Comparison of ENCODE assay signal across 23 cellular contexts in genomic region chr21:25776440-25776839, GRCh38. TPM values are rescaled to one million over a fixed set of nuclear protein-coding genes. Genes with fewer than 3 reads are reported as not detected.
DNase-seq lines count a peak whose midpoint lies in the region; ATAC-seq, FAIRE-seq and TF ChIP-seq lines count a peak whose summit lies in the region.
"Had no signal": no experiment of that assay in that cellular context is flagged by ENCODE, and none has a peak within 500 bp of the region (broad histone marks: within the 10 kb centered on the region; RNA-seq: fewer than 3 reads in every experiment).

No MANE protein-coding gene starts in this region.

- no peaks in the 10 kb centered on the region for H4K20me1 ChIP-seq in HepG2 (ENCODE audit: insufficient read depth, low read length)
- H4K20me1 ChIP-seq: BLaER1 had no signal

- no peaks in the 10 kb centered on the region for H3K27me3 ChIP-seq in HepG2 (ENCODE audit: control insufficient read depth in 1 of 2, insufficient read depth in 2 of 2, low read length in 2 of 2)
- H3K27me3 ChIP-seq in right lobe of liver = no peaks in the 10 kb centered on the region
- H3K27me3 ChIP-seq: BLaER1 had no signal

- no peak overlapping the region for H3K4me3 Mint-ChIP-seq in natural killer cell treated with Interleukin-12 subunit alpha and Interleukin-12 subunit beta and Interleukin-15 and Interleukin-18, amount 100 ng/mL, for 72 hours
- H3K4me3 Mint-ChIP-seq: CD14-positive monocyte; CD4-positive, alpha-beta memory T cell; HFFc6; IgD-negative memory B cell had no signal

- H3K9me3 ChIP-seq in HepG2 (ENCODE audit: low read length) (no peaks in the 10 kb centered on the region), right lobe of liver (no peaks in the 10 kb centered on the region)
- H3K9me3 ChIP-seq: A549 had no signal

- no peak overlapping the region for H3K4me2 ChIP-seq in HepG2 (ENCODE audit: low read depth, low read length)
- H3K4me2 ChIP-seq: A549, BLaER1 had no signal

- 11% methylated on average over 4 of the region's 4 CpGs for WGBS in HepG2 (ENCODE audit: low lambda C conversion rate)
- 77% methylated on average over 4 of the region's 4 CpGs for WGBS in right lobe of liver (ENCODE audit: insufficient coverage, low coverage, low lambda C conversion rate, missing lambda C conversion rate)

- H3K4me1 Mint-ChIP-seq in natural killer cell treated with Interleukin-12 subunit alpha and Interleukin-12 subunit beta and Interleukin-15 and Interleukin-18, amount 100 ng/mL, for 72 hours (ENCODE audit: low read depth in 2 of 2) = no peaks in the 10 kb centered on the region
- H3K4me1 Mint-ChIP-seq: CD4-positive, alpha-beta memory T cell had no signal

- ATAC-seq in HepG2 = no peak
- no peak for ATAC-seq in right lobe of liver
- no peak for ATAC-seq in natural killer cell treated with Interleukin-12 subunit alpha and Interleukin-12 subunit beta and Interleukin-15 and Interleukin-18, amount 100 ng/mL, for 72 hours
- ATAC-seq in GM18907 (IDR thresholded peaks at IDR 0.05; ENCODE audit: unreplicated experiment) = no peak
- ATAC-seq: A549, HCT116 had no signal

- in situ Hi-C loops in HepG2 (cut with HindIII; ENCODE audit: extremely low pct_ligation_motif_present, low pct_unique_long_range_greater_than_20kb) = no loop called here

- H3K36me3 ChIP-seq in HepG2 (replicated peaks in 1 of 2; ENCODE audit: control insufficient read depth in 1 of 2, insufficient read depth in 2 of 2, low read length in 2 of 2) (no peaks in the 10 kb centered on the region), right lobe of liver (no peaks in the 10 kb centered on the region)
- H3K36me3 ChIP-seq: BLaER1 had no signal

- TF ChIP-seq RAD21 in HepG2 (CRISPR knock-in tag; IDR thresholded peaks at IDR 0.05) = no peak

- no peak overlapping the region for H3K9ac ChIP-seq in HepG2 (ENCODE audit: insufficient read depth, low read depth, low read length)
- H3K9ac ChIP-seq: BLaER1 had no signal

- no peaks in the 10 kb centered on the region for H3K4me1 ChIP-seq in HepG2 (ENCODE audit: insufficient read depth, low read length)
- H3K4me1 ChIP-seq in right lobe of liver = peaks cover 0 to 4% (median 0%) of the 10 kb centered on the region in 4 donors
- H3K4me1 ChIP-seq: A549 had no signal

- H2AFZ ChIP-seq in HepG2 (ENCODE audit: low read length) = no peak overlapping the region

- no peak for FAIRE-seq in HepG2 (lab: Jason Lieb, UNC)
- FAIRE-seq: A549, GM12892, GM18507 had no signal

- H3K27ac ChIP-seq in HepG2 (ENCODE audit: extremely low read length, insufficient read depth, low read length) (no peak overlapping the region), right lobe of liver (no peak overlapping the region)
- H3K27ac ChIP-seq: 22Rv1, A549, BLaER1, HL-60 had no signal

- intact Hi-C loops in HepG2 (cut with micrococcal nuclease; ENCODE audit: unreplicated experiment) = no loop called here
- intact Hi-C loops in right lobe of liver (cut with DNase I) = no loop called here

- TF ChIP-seq CTCF in HepG2 (CRISPR knock-in tag; IDR thresholded peaks at IDR 0.05) (no peak), right lobe of liver (IDR thresholded peaks at IDR 0.05) (no peak), choroid plexus epithelial cell (conservative IDR thresholded peaks at IDR 0.05; ENCODE audit: low read depth, low read length) (no peak)

- TF ChIP-seq POLR2A in HepG2 (IDR thresholded peaks at IDR 0.05; ENCODE audit: insufficient read depth in 1 of 2, low read depth in 2 of 2, low read length in 2 of 2) (no peak), right lobe of liver (IDR thresholded peaks at IDR 0.05) (no peak)

- no peak overlapping the region for H3K4me3 ChIP-seq in HepG2 (replicated peaks in 1 of 3; ENCODE audit: insufficient read depth in 1 of 3, low read depth in 2 of 3, low read length in 3 of 3)
- no peak overlapping the region for H3K4me3 ChIP-seq in right lobe of liver
- no peak overlapping the region for H3K4me3 ChIP-seq in choroid plexus epithelial cell (ENCODE audit: low read depth, low read length)
- H3K4me3 ChIP-seq: A549, BLaER1 had no signal

- no peaks in the 10 kb centered on the region for H3K36me3 Mint-ChIP-seq in natural killer cell treated with Interleukin-12 subunit alpha and Interleukin-12 subunit beta and Interleukin-15 and Interleukin-18, amount 100 ng/mL, for 72 hours
- H3K36me3 Mint-ChIP-seq: CD14-positive monocyte, IgD-negative memory B cell had no signal

- peak in 2 of 3 experiments; percentile 7 to 56 for DNase-seq in NCI-H1417 (lab: John Stamatoyannopoulos, UW)
- DNase-seq in NCI-H1417 treated with DMSO at 0.1 percent for 48 hours (lab: John Stamatoyannopoulos, UW) = no peak
- no peak for DNase-seq in HepG2 (ENCODE audit: low spot score)
- DNase-seq in right lobe of liver = no peak
- DNase-seq in choroid plexus epithelial cell (ENCODE audit: low read depth) = peak; percentile 3
- DNase-seq in natural killer cell treated with Interleukin-12 subunit alpha and Interleukin-12 subunit beta and Interleukin-15 and Interleukin-18, amount 100 ng/mL, for 72 hours (ENCODE audit: low spot score) = no peak
- DNase-seq: CD4-positive, alpha-beta memory T cell; DMS153; DMS79; GDM1; GOT3; H7; HFFc6 had no signal

- POLR2A ChIA-PET in HepG2 (lab: Yijun Ruan, JAX) = no interaction called here

- H3K27me3 Mint-ChIP-seq in natural killer cell treated with Interleukin-12 subunit alpha and Interleukin-12 subunit beta and Interleukin-15 and Interleukin-18, amount 100 ng/mL, for 72 hours = peaks cover 0 to 5% of the 10 kb centered on the region in 2 donors
- H3K27me3 Mint-ChIP-seq: CD4-positive, alpha-beta memory T cell; IgD-negative memory B cell had no signal

- H3K79me2 ChIP-seq in HepG2 (ENCODE audit: insufficient read depth, low read length) = no peaks in the 10 kb centered on the region

- H3K9me3 Mint-ChIP-seq in natural killer cell treated with Interleukin-12 subunit alpha and Interleukin-12 subunit beta and Interleukin-15 and Interleukin-18, amount 100 ng/mL, for 72 hours = no peaks in the 10 kb centered on the region
- H3K9me3 Mint-ChIP-seq: CD4-positive, alpha-beta memory T cell; IgD-negative memory B cell had no signal

- H3K27ac Mint-ChIP-seq in natural killer cell treated with Interleukin-12 subunit alpha and Interleukin-12 subunit beta and Interleukin-15 and Interleukin-18, amount 100 ng/mL, for 72 hours = no peak overlapping the region
- H3K27ac Mint-ChIP-seq: CD14-positive monocyte; CD4-positive, alpha-beta memory T cell; HFFc6; IgD-negative memory B cell had no signal

- BruUV-seq in HepG2 (replicated peaks; lab: Mats Ljungman, UMichigan) = no TSS peak

- CTCF ChIA-PET in HepG2 (lab: Yijun Ruan, JAX; ENCODE audit: low intra/inter-chr PET ratio, low total read pairs) = no interaction called here

- TF ChIP-seq EP300 in HepG2 (IDR thresholded peaks at IDR 0.05; ENCODE audit: low read depth in 2 of 2, low read length in 2 of 2) = no peak
- TF ChIP-seq EP300 in HepG2 (CRISPR knock-in tag; IDR thresholded peaks at IDR 0.05; ENCODE audit: borderline replicate concordance) = no peak

RNA-seq across cellular contexts. Expression of gene GABPA, which starts 41.7 kb away (rescaled TPM):
- 13.2 and 19.7 TPM in 2 replicates for total RNA-seq in HepG2 (2016; rRNA removed; fragmentation: Illumina TruSeq; extraction: Trizol)
- total RNA-seq in HepG2 (2016; cell fraction: cytosol; rRNA removed; fragmentation: Illumina TruSeq; extraction: Trizol; ENCODE audit: low read depth) = 4.6 and 5.8 TPM in 2 replicates
- 11.7 and 22.0 TPM in 2 replicates for total RNA-seq in HepG2 (2016; cell fraction: insoluble cytoplasmic fraction; rRNA removed; fragmentation: Illumina TruSeq; extraction: Trizol)
- total RNA-seq in HepG2 (2016; cell fraction: membrane; rRNA removed; fragmentation: Illumina TruSeq; extraction: Trizol) = 4.5 and 4.7 TPM in 2 replicates
- 9.3 and 9.6 TPM in 2 replicates for total RNA-seq in HepG2 (2016; cell fraction: nucleus; rRNA removed; fragmentation: Illumina TruSeq; extraction: Trizol)
- 6.0 and 7.4 TPM in 2 replicates for polyA plus RNA-seq in HepG2 (2011; rRNA removed)
- polyA plus RNA-seq in HepG2 (2011; cell fraction: cytosol; rRNA removed) = 2.3 and 4.4 TPM in 2 replicates
- 4.9 and 7.8 TPM in 2 replicates for polyA plus RNA-seq in HepG2 (2011; cell fraction: nucleus; rRNA removed)
- 7.0 and 8.1 TPM in 2 replicates for polyA plus RNA-seq in HepG2 (2012)
- 0.43 TPM in 2 replicates for polyA plus RNA-seq in HepG2 (2016; cell fraction: cytosol; fragmentation: Illumina TruSeq; extraction: Trizol; ENCODE audit: low read depth)
- 15.8 and 19.0 TPM in 2 replicates for polyA plus RNA-seq in HepG2 (2016; cell fraction: insoluble cytoplasmic fraction; fragmentation: Illumina TruSeq; extraction: Trizol; ENCODE audit: low read depth)
- 1.9 and 2.1 TPM in 2 replicates for polyA plus RNA-seq in HepG2 (2016; cell fraction: membrane; fragmentation: Illumina TruSeq; extraction: Trizol; ENCODE audit: low read depth)
- polyA plus RNA-seq in HepG2 (2016; cell fraction: nucleus; fragmentation: Illumina TruSeq; extraction: Trizol; ENCODE audit: insufficient read depth, low read depth) = 14.9 and 16.5 TPM in 2 replicates
- polyA minus RNA-seq in HepG2 (2011; rRNA and poly(A)+ RNA removed; ENCODE audit: low replicate concordance) = 1.6 and 6.5 TPM in 2 replicates
- polyA minus RNA-seq in HepG2 (2011; cell fraction: cytosol; rRNA and poly(A)+ RNA removed) = 8.3 and 9.0 TPM in 2 replicates
- 10.8 and 12.3 TPM in 2 replicates for polyA minus RNA-seq in HepG2 (2011; cell fraction: nucleus; rRNA and poly(A)+ RNA removed)
- 10 to 100 TPM in 5 of 6 experiments, 1 to 10 TPM in 1; 8.4 to 15.2 (median 12.3) TPM for total RNA-seq in right lobe of liver
- total RNA-seq in natural killer cell treated with Interleukin-12 subunit alpha and Interleukin-12 subunit beta and Interleukin-15 and Interleukin-18, amount 100 ng/mL, for 72 hours = 10 to 100 TPM; 23.5 to 23.6 TPM

RNA-seq across cellular contexts. Expression of gene ATP5PF, which starts 41.7 kb away (rescaled TPM):
- total RNA-seq in HepG2 (2016; rRNA removed; fragmentation: Illumina TruSeq; extraction: Trizol) (131 and 196 TPM in 2 replicates), right lobe of liver (100 to 1,000 TPM; 118 to 212 (median 140) TPM)
- total RNA-seq in HepG2 (2016; cell fraction: cytosol; rRNA removed; fragmentation: Illumina TruSeq; extraction: Trizol; ENCODE audit: low read depth) = 111 and 137 TPM in 2 replicates
- 129 and 192 TPM in 2 replicates for total RNA-seq in HepG2 (2016; cell fraction: insoluble cytoplasmic fraction; rRNA removed; fragmentation: Illumina TruSeq; extraction: Trizol)
- 114 and 139 TPM in 2 replicates for total RNA-seq in HepG2 (2016; cell fraction: membrane; rRNA removed; fragmentation: Illumina TruSeq; extraction: Trizol)
- total RNA-seq in HepG2 (2016; cell fraction: nucleus; rRNA removed; fragmentation: Illumina TruSeq; extraction: Trizol) = 51.5 and 56.2 TPM in 2 replicates
- 116 and 157 TPM in 2 replicates for polyA plus RNA-seq in HepG2 (2011; rRNA removed)
- polyA plus RNA-seq in HepG2 (2011; cell fraction: cytosol; rRNA removed) = 100 and 170 TPM in 2 replicates
- 23.6 and 25.7 TPM in 2 replicates for polyA plus RNA-seq in HepG2 (2011; cell fraction: nucleus; rRNA removed)
- polyA plus RNA-seq in HepG2 (2012) = 135 and 216 TPM in 2 replicates
- polyA plus RNA-seq in HepG2 (2016; cell fraction: cytosol; fragmentation: Illumina TruSeq; extraction: Trizol; ENCODE audit: low read depth) = 321 and 423 TPM in 2 replicates
- polyA plus RNA-seq in HepG2 (2016; cell fraction: insoluble cytoplasmic fraction; fragmentation: Illumina TruSeq; extraction: Trizol; ENCODE audit: low read depth) = 436 and 450 TPM in 2 replicates
- polyA plus RNA-seq in HepG2 (2016; cell fraction: membrane; fragmentation: Illumina TruSeq; extraction: Trizol; ENCODE audit: low read depth) = 253 and 314 TPM in 2 replicates
- polyA plus RNA-seq in HepG2 (2016; cell fraction: nucleus; fragmentation: Illumina TruSeq; extraction: Trizol; ENCODE audit: insufficient read depth, low read depth) = 165 and 176 TPM in 2 replicates
- polyA minus RNA-seq in HepG2 (2011; rRNA and poly(A)+ RNA removed; ENCODE audit: low replicate concordance) = 10.9 and 31.8 TPM in 2 replicates
- polyA minus RNA-seq in HepG2 (2011; cell fraction: cytosol; rRNA and poly(A)+ RNA removed) = 26.7 and 33.7 TPM in 2 replicates
- polyA minus RNA-seq in HepG2 (2011; cell fraction: nucleus; rRNA and poly(A)+ RNA removed) = 27.7 and 33.6 TPM in 2 replicates
- 100 to 1,000 TPM in 1 of 2 donors, 10 to 100 TPM in 1; 52.1 to 124 TPM for total RNA-seq in natural killer cell treated with Interleukin-12 subunit alpha and Interleukin-12 subunit beta and Interleukin-15 and Interleukin-18, amount 100 ng/mL, for 72 hours

Comparison
In these comparisons a context has a peak if more than half of its experiments do, and no peak if none do; other contexts are left out.
1. DNase-seq: peak in NCI-H1417 (2 of 3) and choroid plexus epithelial cell (single experiment); none in NCI-H1417 treated with DMSO at 0.1 percent for 48 hours (single experiment), HepG2 (single experiment), right lobe of liver (0 of 3) and natural killer cell treated with Interleukin-12 subunit alpha and Interleukin-12 subunit beta and Interleukin-15 and Interleukin-18, amount 100 ng/mL, for 72 hours (single experiment).